12 cellular contexts compared by ENCODE assay signal in the genomic region with DNA sequence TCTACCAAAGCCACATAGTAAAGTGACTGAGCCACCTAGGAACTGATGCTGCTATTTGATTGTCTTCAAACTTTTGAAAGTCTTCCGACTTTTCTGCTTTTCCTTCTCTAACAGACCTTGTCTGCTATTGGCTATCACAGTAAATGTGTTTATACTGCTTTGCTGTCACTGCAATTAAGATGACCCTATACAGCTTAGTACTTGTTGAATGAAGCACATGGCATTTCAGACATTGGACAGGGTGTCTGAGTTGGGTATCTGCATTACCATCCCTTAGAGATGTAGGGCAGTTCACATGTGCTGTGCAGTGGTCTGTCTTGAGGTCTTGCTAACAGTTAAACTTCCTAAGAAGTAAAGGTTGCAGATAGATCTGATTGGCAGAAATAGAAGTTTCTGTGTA. TPM values are rescaled to one million over a fixed set of nuclear protein-coding genes. Genes with fewer than 3 reads are reported as not detected.
DNase-seq lines count a peak whose midpoint lies in the region; ATAC-seq and TF ChIP-seq lines count a peak whose summit lies in the region.
"Had no signal": no experiment of that assay in that cellular context is flagged by ENCODE, and none has a peak within 500 bp of the region (broad histone marks: within the 10 kb centered on the region; RNA-seq: fewer than 3 reads in every experiment).

No MANE protein-coding gene starts in this region.

- TF ChIP-seq CTCF in GM12865 (IDR thresholded peaks at IDR 0.05; ENCODE audit: insufficient read depth, low read depth, low read length, missing control alignments) = no peak
- no peak for TF ChIP-seq CTCF in hepatocyte (IDR thresholded peaks at IDR 0.05; ENCODE audit: poor library complexity)
- no peak for TF ChIP-seq CTCF in left lung (IDR thresholded peaks at IDR 0.05)
- no peak for TF ChIP-seq CTCF in left ventricle myocardium inferior (IDR thresholded peaks at IDR 0.05; ENCODE audit: borderline replicate concordance)

- intact Hi-C loops in left lung (cut with DNase I) (no loop called here), left ventricle myocardium inferior (cut with micrococcal nuclease) (no loop called here)

- no peaks in the 10 kb centered on the region for H3K9me2 ChIP-seq in hepatocyte (replicated peaks; ENCODE audit: insufficient read depth)

- H3K27ac Mint-ChIP-seq in T-cell = no peak overlapping the region

- H3K4me1 Mint-ChIP-seq in T-cell = peaks cover 65 to 67% (median 66%) of the 10 kb centered on the region in 3 donors

- H3K36me3 Mint-ChIP-seq in T-cell = peaks cover 12% of the 10 kb centered on the region

- H3K9me3 Mint-ChIP-seq in T-cell = no peaks in the 10 kb centered on the region

- WGBS in hepatocyte (ENCODE audit: low lambda C conversion rate, missing lambda C conversion rate) = 74% methylated on average over 1 of the region's 1 CpG

- H4K20me1 ChIP-seq in BLaER1 treated with 17β-estradiol and CSF1 and Interleukin-3, amounts not matched to agents 10 nM and 100 nM = peaks cover 64 to 85% (median 77%) of the 10 kb centered on the region in 11 experiments
- peaks cover 77% of the 10 kb centered on the region for H4K20me1 ChIP-seq in hepatocyte (ENCODE audit: insufficient read depth, poor library complexity, severe bottlenecking)

- ATAC-seq in T-cell (replicated peaks in 1 of 4) = no peak
- ATAC-seq in left lung = no peak

- H3K79me2 ChIP-seq in hepatocyte = peaks cover 85% of the 10 kb centered on the region

- H3K4me1 ChIP-seq in BLaER1 treated with 17β-estradiol and CSF1 and Interleukin-3, amounts not matched to agents 10 nM and 100 nM = peaks cover 26 to 61% (median 37%) of the 10 kb centered on the region in 10 experiments
- peaks cover 17% of the 10 kb centered on the region for H3K4me1 ChIP-seq in hepatocyte (ENCODE audit: insufficient read depth)
- H3K4me1 ChIP-seq in left lung = peaks cover 9 to 47% of the 10 kb centered on the region in 2 donors
- peaks cover 47% of the 10 kb centered on the region for H3K4me1 ChIP-seq in left ventricle myocardium inferior

- no peaks in the 10 kb centered on the region for H3K27me3 Mint-ChIP-seq in T-cell

- H3K4me3 ChIP-seq in BLaER1 treated with 17β-estradiol and CSF1 and Interleukin-3, amounts not matched to agents 10 nM and 100 nM = peak overlapping the region in 2 of 10 experiments; percentile 8 to 98; a peak in 1 of 20 replicates
- peak overlapping the region; percentile 84 for H3K4me3 ChIP-seq in GM12865 (ENCODE audit: low read depth, low read length)
- no peak overlapping the region for H3K4me3 ChIP-seq in hepatocyte
- no peak overlapping the region for H3K4me3 ChIP-seq in left lung
- no peak overlapping the region for H3K4me3 ChIP-seq in left ventricle myocardium inferior

- peaks cover 14 to 60% (median 26%) of the 10 kb centered on the region in 11 experiments for H3K36me3 ChIP-seq in BLaER1 treated with 17β-estradiol and CSF1 and Interleukin-3, amounts not matched to agents 10 nM and 100 nM
- no peaks in the 10 kb centered on the region for H3K36me3 ChIP-seq in hepatocyte (replicated peaks; ENCODE audit: insufficient read depth, low read depth)
- H3K36me3 ChIP-seq in left lung = peaks cover 0 to 11% of the 10 kb centered on the region in 2 donors
- peaks cover 10% of the 10 kb centered on the region for H3K36me3 ChIP-seq in left ventricle myocardium inferior

- H3K4me2 ChIP-seq in BLaER1 treated with 17β-estradiol and CSF1 and Interleukin-3, amounts not matched to agents 10 nM and 100 nM = peak overlapping the region; percentile 81 to 97 (median 86)
- H3K4me2 ChIP-seq in hepatocyte = peak overlapping the region; percentile 34

- no peak overlapping the region for H2AFZ ChIP-seq in hepatocyte

- peak overlapping the region in 2 of 3 donors; percentile 17 to 99 for H3K4me3 Mint-ChIP-seq in T-cell

- H3K9ac ChIP-seq in BLaER1 treated with 17β-estradiol and CSF1 and Interleukin-3, amounts not matched to agents 10 nM and 100 nM = no peak overlapping the region; a peak in 1 of 22 replicates

- DNase-seq in GM12865 (ENCODE audit: low read depth) (peak; percentile 10), T-cell (no peak), hepatocyte (ENCODE audit: low spot score) (no peak), left lung (no peak), left ventricle myocardium inferior (no peak)
- no peak for DNase-seq in activated CD4-positive, CD25-positive, alpha-beta regulatory T cell (lab: John Stamatoyannopoulos, UW)
- DNase-seq: activated CD4-positive, alpha-beta T cell treated with anti-CD3 and anti-CD28 coated beads, Interleukin-2, amount 50 U/mL, for 1 hour; cortex of kidney; NCI-H1436; NCI-H524 treated with DMSO at 0.1 percent for 48 hours; retina had no signal

- H3K27ac ChIP-seq in BLaER1 treated with 17β-estradiol and CSF1 and Interleukin-3, amounts not matched to agents 10 nM and 100 nM = no peak overlapping the region
- H3K27ac ChIP-seq in hepatocyte = no peak overlapping the region
- H3K27ac ChIP-seq in left lung = no peak overlapping the region
- H3K27ac ChIP-seq in left ventricle myocardium inferior (replicated peaks) = no peak overlapping the region

- peaks cover 0 to 5% (median 0%) of the 10 kb centered on the region in 11 experiments; a peak in 1 of 22 replicates for H3K9me3 ChIP-seq in BLaER1 treated with 17β-estradiol and CSF1 and Interleukin-3, amounts not matched to agents 10 nM and 100 nM (replicated peaks in 1 of 11)
- H3K9me3 ChIP-seq in hepatocyte (ENCODE audit: low read depth) (no peaks in the 10 kb centered on the region), left lung (no peaks in the 10 kb centered on the region), left ventricle myocardium inferior (replicated peaks) (no peaks in the 10 kb centered on the region)

- H3K27me3 ChIP-seq in BLaER1 treated with 17β-estradiol and CSF1 and Interleukin-3, amounts not matched to agents 10 nM and 100 nM = no peaks in the 10 kb centered on the region
- H3K27me3 ChIP-seq in hepatocyte (no peaks in the 10 kb centered on the region), left lung (no peaks in the 10 kb centered on the region), left ventricle myocardium inferior (ENCODE audit: low read depth) (no peaks in the 10 kb centered on the region)

- POLR2A ChIA-PET in T-cell (lab: Charles Lee) = interaction anchor here in 1 of 2 donors (1.0 kb wide), 1 partner anchor 12 kb away, joined by 4 read pairs; no protein-coding TSS in a partner anchor

- CTCF ChIA-PET in T-cell (lab: Charles Lee) = no interaction called here

RNA-seq across cellular contexts. Expression of a gene that starts 3.6 kb away (rescaled TPM):
- total RNA-seq in T-cell = 10 to 100 TPM; 58.0 to 68.4 (median 62.9) TPM
- 41.3 and 43.0 TPM in 2 replicates for total RNA-seq in hepatocyte
- polyA plus RNA-seq in hepatocyte = 21.0 and 24.5 TPM in 2 replicates
- 10 to 100 TPM; 30.5 to 45.8 TPM for total RNA-seq in left lung
- total RNA-seq in left ventricle myocardium inferior = 21.0 TPM

RNA-seq across cellular contexts. Expression of a gene that starts 27.9 kb away (rescaled TPM):
- total RNA-seq in T-cell (10 to 100 TPM; 14.8 to 20.4 (median 17.0) TPM), hepatocyte (11.2 and 15.2 TPM in 2 replicates), left lung (10 to 100 TPM in 1 of 2 donors, 1 to 10 TPM in 1; 10.0 to 13.5 TPM), left ventricle myocardium inferior (21.9 TPM)
- polyA plus RNA-seq in hepatocyte = 9.8 and 17.0 TPM in 2 replicates
